Comparison of ENCODE assay signal across 1 cellular context in genomic region chr4:159105761-159106243, GRCh38.
TF ChIP-seq lines count a peak whose summit lies in the region.

No MANE protein-coding gene starts in this region.

TF ChIP-seq in GM12878, 131 proteins besides CTCF, POLR2A, EP300 and RAD21 (continued from another document and continues in another):
- no peak for TF ChIP-seq ZNF592 (IDR thresholded peaks at IDR 0.05)
- TF ChIP-seq YY1 (IDR thresholded peaks at IDR 0.05; ENCODE audit: low read depth, low read length) = no peak
- no peak for TF ChIP-seq MXI1 (IDR thresholded peaks at IDR 0.05; ENCODE audit: low read depth, low read length)
- no peak for TF ChIP-seq MEF2A (IDR thresholded peaks at IDR 0.05; ENCODE audit: insufficient read depth, low read depth, low read length)
- no peak for TF ChIP-seq ZNF274 (IDR thresholded peaks at IDR 0.05; ENCODE audit: insufficient read depth, insufficient read length)
- TF ChIP-seq DPF2 (IDR thresholded peaks at IDR 0.05) = peak; percentile 48; the same call in 1 of the 2 replicates
- no peak for TF ChIP-seq E2F8 (IDR thresholded peaks at IDR 0.05; ENCODE audit: low read depth, partially characterized antibody)
- TF ChIP-seq RUNX3 (IDR thresholded peaks at IDR 0.05; ENCODE audit: low read length) = peak; percentile 32; the same call in 1 of the 2 replicates
- no peak for TF ChIP-seq ZNF622 (IDR thresholded peaks at IDR 0.05)
- no peak for TF ChIP-seq CBX5 (IDR thresholded peaks at IDR 0.05; ENCODE audit: low read depth)
- TF ChIP-seq HDAC6 (IDR thresholded peaks at IDR 0.05; ENCODE audit: unreplicated experiment) = no peak
- TF ChIP-seq ZZZ3 (IDR thresholded peaks at IDR 0.05; ENCODE audit: control insufficient read depth, insufficient read length, low read depth) = no peak
- TF ChIP-seq ZBTB4 (CRISPR knock-in tag; IDR thresholded peaks at IDR 0.05) = no peak
- no peak for TF ChIP-seq STAT3 (IDR thresholded peaks at IDR 0.05; ENCODE audit: low read depth, low read length)
- TF ChIP-seq ATF2 (IDR thresholded peaks at IDR 0.05; ENCODE audit: low read length) = peak; percentile 85
- no peak for TF ChIP-seq PAX8 (IDR thresholded peaks at IDR 0.05)
- no peak for TF ChIP-seq SMAD5 (IDR thresholded peaks at IDR 0.05; ENCODE audit: low read depth)
- TF ChIP-seq ESRRA (IDR thresholded peaks at IDR 0.05; ENCODE audit: low read length) = no peak
- no peak for TF ChIP-seq HDGF (IDR thresholded peaks at IDR 0.05)
- no peak for TF ChIP-seq IRF5 (IDR thresholded peaks at IDR 0.05; ENCODE audit: borderline replicate concordance)
- TF ChIP-seq ZNF207 (IDR thresholded peaks at IDR 0.05; ENCODE audit: borderline replicate concordance) = no peak
- TF ChIP-seq SREBF2 (IDR thresholded peaks at IDR 0.05; ENCODE audit: low read length) = no peak
- no peak for TF ChIP-seq SMC3 (IDR thresholded peaks at IDR 0.05; ENCODE audit: borderline replicate concordance, low read length)
- no peak for TF ChIP-seq ASH2L (IDR thresholded peaks at IDR 0.05; ENCODE audit: borderline replicate concordance, low read depth)
- TF ChIP-seq ZNF24 (IDR thresholded peaks at IDR 0.05) = no peak
- TF ChIP-seq FOS (IDR thresholded peaks at IDR 0.05; ENCODE audit: borderline replicate concordance, extremely low read depth, insufficient read length) = no peak
- TF ChIP-seq BCL11A (IDR thresholded peaks at IDR 0.05; ENCODE audit: low read depth, low read length) = peak; percentile 58; the same call in 1 of the 2 replicates
- no peak for TF ChIP-seq FOXM1 (IDR thresholded peaks at IDR 0.05; ENCODE audit: low read depth, low read length)
- TF ChIP-seq IKZF1 (conservative IDR thresholded peaks at IDR 0.05) = no peak
- no peak for TF ChIP-seq BMI1 (IDR thresholded peaks at IDR 0.05; ENCODE audit: borderline replicate concordance)
- no peak for TF ChIP-seq BRCA1 (IDR thresholded peaks at IDR 0.05; ENCODE audit: low read depth, low read length)
- no peak for TF ChIP-seq NFXL1 (IDR thresholded peaks at IDR 0.05; ENCODE audit: borderline replicate concordance)
- TF ChIP-seq E2F4 (IDR thresholded peaks at IDR 0.05; ENCODE audit: low read depth, low read length) = no peak
- TF ChIP-seq HCFC1 (IDR thresholded peaks at IDR 0.05; ENCODE audit: low read length) = no peak
- no peak for TF ChIP-seq TCF12 (IDR thresholded peaks at IDR 0.05; ENCODE audit: low read depth, low read length)
- TF ChIP-seq PBX3 (IDR thresholded peaks at IDR 0.05; ENCODE audit: insufficient replicate concordance, low read depth, low read length) = no peak
- TF ChIP-seq POLR2AphosphoS2 (IDR thresholded peaks at IDR 0.05; ENCODE audit: low read depth, low read length) = no peak
- no peak for TF ChIP-seq PML (IDR thresholded peaks at IDR 0.05; ENCODE audit: low read length)
- no peak for TF ChIP-seq NFYA (IDR thresholded peaks at IDR 0.05; ENCODE audit: borderline replicate concordance, low read depth, low read length)
- no peak for TF ChIP-seq SIX5 (IDR thresholded peaks at IDR 0.05; ENCODE audit: low read depth, low read length, severe bottlenecking)
- no peak for TF ChIP-seq BCLAF1 (IDR thresholded peaks at IDR 0.05)
- no peak for TF ChIP-seq JUNB (IDR thresholded peaks at IDR 0.05)
- peak; percentile 62; the same call in 1 of the 2 replicates for TF ChIP-seq CREB1 (IDR thresholded peaks at IDR 0.05; ENCODE audit: low read depth)
- TF ChIP-seq CHD1 (IDR thresholded peaks at IDR 0.05; ENCODE audit: low read depth, low read length) = no peak
- peak; percentile 86 for TF ChIP-seq MTA2 (IDR thresholded peaks at IDR 0.05; ENCODE audit: low read depth)
- TF ChIP-seq CHD4 (IDR thresholded peaks at IDR 0.05) = no peak
- no peak for TF ChIP-seq MYC (IDR thresholded peaks at IDR 0.05; ENCODE audit: insufficient read depth, insufficient read length, insufficient replicate concordance, low read length, severe bottlenecking)
- TF ChIP-seq RFX5 (IDR thresholded peaks at IDR 0.05; ENCODE audit: low read depth, low read length) = no peak
- no peak for TF ChIP-seq NR2C2 (IDR thresholded peaks at IDR 0.05; ENCODE audit: borderline replicate concordance, control insufficient read depth, insufficient read length, low read depth)
